In genomic region chr7:7765422-7765821, GRCh38 we compare ENCODE assay signal across 11 cellular contexts. TPM values are rescaled to one million over a fixed set of nuclear protein-coding genes. Genes with fewer than 3 reads are reported as not detected.
A peak's percentile ranks its signal among the peaks of the same experiment; 100 is the strongest.
DNase-seq lines count a peak whose midpoint lies in the region; ATAC-seq and TF ChIP-seq lines count a peak whose summit lies in the region.
"Had no signal": no experiment of that assay in that cellular context is flagged by ENCODE, and none has a peak within 500 bp of the region (broad histone marks: within the 10 kb centered on the region; RNA-seq: fewer than 3 reads in every experiment).

No MANE protein-coding gene starts in this region.

- no peaks in the 10 kb centered on the region for H3K9me3 ChIP-seq in esophagus muscularis mucosa

- no peak for TF ChIP-seq POLR2A in esophagus muscularis mucosa (IDR thresholded peaks at IDR 0.05; ENCODE audit: low read depth)

- intact Hi-C loops in head of caudate nucleus (cut with DNase I) (loop anchor here (10.0 kb wide), 1 partner anchor 81 kb away; no protein-coding TSS in a partner anchor), esophagus muscularis mucosa (cut with DNase I) (no loop called here)

- no peaks in the 10 kb centered on the region for H3K36me3 ChIP-seq in esophagus muscularis mucosa

- H3K9me3 Mint-ChIP-seq in activated naive CD4-positive, alpha-beta T cell treated with anti-CD3 and anti-CD28 coated beads, Interleukin-2, amount 50 U/mL, for 24 hours = no peaks in the 10 kb centered on the region
- no peaks in the 10 kb centered on the region for H3K9me3 Mint-ChIP-seq in stimulated activated naive B cell treated with anti-CD40 and anti-IgM and Interleukin-4, amounts not matched to agents 10 μg/mL and 1 μg/mL and 100 μg/mL, for 72 hours
- H3K9me3 Mint-ChIP-seq: natural killer cell treated with Interleukin-12 subunit alpha and Interleukin-12 subunit beta and Interleukin-15 and Interleukin-18, amount 100 ng/mL, for 72 hours had no signal

- H3K27ac Mint-ChIP-seq in activated naive CD4-positive, alpha-beta T cell treated with anti-CD3 and anti-CD28 coated beads, Interleukin-2, amount 50 U/mL, for 24 hours = peak overlapping the region; percentile 48
- no peak overlapping the region for H3K27ac Mint-ChIP-seq in stimulated activated naive B cell treated with anti-CD40 and anti-IgM and Interleukin-4, amounts not matched to agents 10 μg/mL and 1 μg/mL and 100 μg/mL, for 72 hours

- H3K36me3 Mint-ChIP-seq in activated naive CD4-positive, alpha-beta T cell treated with anti-CD3 and anti-CD28 coated beads, Interleukin-2, amount 50 U/mL, for 24 hours = peaks cover 2% of the 10 kb centered on the region
- no peaks in the 10 kb centered on the region for H3K36me3 Mint-ChIP-seq in stimulated activated naive B cell treated with anti-CD40 and anti-IgM and Interleukin-4, amounts not matched to agents 10 μg/mL and 1 μg/mL and 100 μg/mL, for 72 hours
- H3K36me3 Mint-ChIP-seq: natural killer cell treated with Interleukin-12 subunit alpha and Interleukin-12 subunit beta and Interleukin-15 and Interleukin-18, amount 100 ng/mL, for 72 hours had no signal

- no peak for TF ChIP-seq CTCF in esophagus muscularis mucosa (IDR thresholded peaks at IDR 0.05)

- H3K4me3 Mint-ChIP-seq in activated naive CD4-positive, alpha-beta T cell treated with anti-CD3 and anti-CD28 coated beads, Interleukin-2, amount 50 U/mL, for 24 hours = no peak overlapping the region
- H3K4me3 Mint-ChIP-seq in stimulated activated naive B cell treated with anti-CD40 and anti-IgM and Interleukin-4, amounts not matched to agents 10 μg/mL and 1 μg/mL and 100 μg/mL, for 72 hours = no peak overlapping the region
- H3K4me3 Mint-ChIP-seq: natural killer cell treated with Interleukin-12 subunit alpha and Interleukin-12 subunit beta and Interleukin-15 and Interleukin-18, amount 100 ng/mL, for 72 hours had no signal

- no peaks in the 10 kb centered on the region for H3K27me3 Mint-ChIP-seq in activated naive CD4-positive, alpha-beta T cell treated with anti-CD3 and anti-CD28 coated beads, Interleukin-2, amount 50 U/mL, for 24 hours
- H3K27me3 Mint-ChIP-seq in stimulated activated naive B cell treated with anti-CD40 and anti-IgM and Interleukin-4, amounts not matched to agents 10 μg/mL and 1 μg/mL and 100 μg/mL, for 72 hours = no peaks in the 10 kb centered on the region
- H3K27me3 Mint-ChIP-seq: natural killer cell treated with Interleukin-12 subunit alpha and Interleukin-12 subunit beta and Interleukin-15 and Interleukin-18, amount 100 ng/mL, for 72 hours had no signal

- H3K27ac ChIP-seq in esophagus muscularis mucosa (replicated peaks in 1 of 4) = no peak overlapping the region

- no peak for TF ChIP-seq EP300 in esophagus muscularis mucosa (IDR thresholded peaks at IDR 0.05)

- H3K4me1 ChIP-seq in esophagus muscularis mucosa = peaks cover 3 to 27% (median 22%) of the 10 kb centered on the region in 4 donors

- no peak overlapping the region for H3K4me3 ChIP-seq in esophagus muscularis mucosa

- no peak for DNase-seq in activated naive CD4-positive, alpha-beta T cell (lab: John Stamatoyannopoulos, UW)
- DNase-seq in stimulated activated naive B cell treated with anti-CD40 and anti-IgM and Interleukin-4, amounts not matched to agents 10 μg/mL and 1 μg/mL and 100 μg/mL, for 72 hours = no peak
- DNase-seq in NCI-H345 treated with DMSO at 0.1 percent for 48 hours (lab: John Stamatoyannopoulos, UW; ENCODE audit: unreplicated experiment) (no peak), head of caudate nucleus (no peak), esophagus muscularis mucosa (ENCODE audit: extremely low spot score) (no peak)
- DNase-seq: NCI-H526; stimulated activated CD4-positive, alpha-beta T cell treated with anti-CD3 and anti-CD28 coated beads, Interleukin-1b, Interleukin-23, amount 100 ng/mL, for 48 hours had no signal

- H3K4me1 Mint-ChIP-seq in activated naive CD4-positive, alpha-beta T cell treated with anti-CD3 and anti-CD28 coated beads, Interleukin-2, amount 50 U/mL, for 24 hours = peaks cover 51% of the 10 kb centered on the region
- peaks cover 24 to 30% of the 10 kb centered on the region in 2 donors for H3K4me1 Mint-ChIP-seq in stimulated activated naive B cell treated with anti-CD40 and anti-IgM and Interleukin-4, amounts not matched to agents 10 μg/mL and 1 μg/mL and 100 μg/mL, for 72 hours

- ATAC-seq in HG02678 (IDR thresholded peaks at IDR 0.05; ENCODE audit: unreplicated experiment) = peak; percentile 66
- peak; percentile 78 for ATAC-seq in HG03565 (IDR thresholded peaks at IDR 0.05; ENCODE audit: unreplicated experiment)
- ATAC-seq in stimulated activated naive B cell treated with anti-CD40 and anti-IgM and Interleukin-4, amounts not matched to agents 10 μg/mL and 1 μg/mL and 100 μg/mL, for 72 hours (replicated peaks) = peak; percentile 47 to 65

- H3K27me3 ChIP-seq in esophagus muscularis mucosa = no peaks in the 10 kb centered on the region

RNA-seq across cellular contexts. Expression of gene RPA3, which starts 47.0 kb away (rescaled TPM):
- 10 to 100 TPM; 11.5 to 22.0 (median 16.3) TPM for total RNA-seq in esophagus muscularis mucosa
